In genomic region chr7:107999814-108000560, GRCh38 we compare ENCODE assay signal across 12 cellular contexts. TPM values are rescaled to one million over a fixed set of nuclear protein-coding genes. Genes with fewer than 3 reads are reported as not detected.
A peak's percentile ranks its signal among the peaks of the same experiment; 100 is the strongest.
DNase-seq lines count a peak whose midpoint lies in the region; ATAC-seq and TF ChIP-seq lines count a peak whose summit lies in the region.
"Had no signal": no experiment of that assay in that cellular context is flagged by ENCODE, and none has a peak within 500 bp of the region (broad histone marks: within the 10 kb centered on the region; RNA-seq: fewer than 3 reads in every experiment).

No MANE protein-coding gene starts in this region.

- ATAC-seq in stimulated activated naive CD8-positive, alpha-beta T cell treated with anti-CD3 and anti-CD28 coated beads, Interleukin-15, amount 100 ng/mL, for 72 hours = peak; percentile 31
- ATAC-seq in stimulated activated naive CD8-positive, alpha-beta T cell treated with anti-CD3 and anti-CD28 coated beads, Interleukin-15, Interleukin-2, amounts not matched to agents 100 U/mL and 50 U/mL, for 24 hours = no peak
- no peak for ATAC-seq in GM21737 (IDR thresholded peaks at IDR 0.05; ENCODE audit: unreplicated experiment)
- ATAC-seq: activated CD8-positive, alpha-beta T cell treated with anti-CD3 and anti-CD28 coated beads for 36 hours had no signal

- H3K36me3 ChIP-seq in mesodermal cell (ENCODE audit: control insufficient read depth, insufficient read depth, low read length) = peaks cover 53% of the 10 kb centered on the region
- H3K36me3 ChIP-seq in vagina = no peaks in the 10 kb centered on the region
- H3K36me3 ChIP-seq in Karpas-422 (ENCODE audit: insufficient read depth, low read length) = no peaks in the 10 kb centered on the region

- H3K4me3 ChIP-seq in coronary artery = peak overlapping the region; percentile 86
- peak overlapping the region; percentile 86 for H3K4me3 ChIP-seq in mesodermal cell (ENCODE audit: extremely low read depth, insufficient read depth, low read length, poor library complexity, severe bottlenecking)
- no peak overlapping the region for H3K4me3 ChIP-seq in vagina
- no peak overlapping the region for H3K4me3 ChIP-seq in Karpas-422 (ENCODE audit: low read length)
- H3K4me3 ChIP-seq: tibial artery had no signal

- H3K9me3 ChIP-seq in mesodermal cell (ENCODE audit: control insufficient read depth, low read length) (no peaks in the 10 kb centered on the region), vagina (no peaks in the 10 kb centered on the region), Karpas-422 (ENCODE audit: low read length) (no peaks in the 10 kb centered on the region)
- H3K9me3 ChIP-seq: tibial artery had no signal

- no peak overlapping the region for H2AFZ ChIP-seq in Karpas-422 (ENCODE audit: low read length)

- no peak for TF ChIP-seq POLR2A in vagina (IDR thresholded peaks at IDR 0.05)

- no peaks in the 10 kb centered on the region for H3K79me2 ChIP-seq in Karpas-422 (ENCODE audit: low read length)

- no peak overlapping the region for H3K27ac Mint-ChIP-seq in stimulated activated naive CD8-positive, alpha-beta T cell treated with anti-CD3 and anti-CD28 coated beads, Interleukin-15, amount 100 ng/mL, for 72 hours
- H3K27ac Mint-ChIP-seq: activated CD8-positive, alpha-beta T cell treated with anti-CD3 and anti-CD28 coated beads for 36 hours; naive B cell had no signal

- no peak for DNase-seq in stimulated activated naive CD8-positive, alpha-beta T cell treated with anti-CD3 and anti-CD28 coated beads, Interleukin-15, amount 100 ng/mL, for 72 hours
- DNase-seq in stimulated activated naive CD8-positive, alpha-beta T cell treated with anti-CD3 and anti-CD28 coated beads, Interleukin-15, Interleukin-2, amounts not matched to agents 100 U/mL and 50 U/mL, for 24 hours = no peak
- no peak for DNase-seq in coronary artery (ENCODE audit: low spot score)
- no peak for DNase-seq in vagina (ENCODE audit: extremely low spot score in 2 of 2)
- DNase-seq in Karpas-422 = no peak
- no peak for DNase-seq in NCI-H2029 treated with DMSO at 0.1 percent for 48 hours (lab: John Stamatoyannopoulos, UW)
- DNase-seq: activated CD8-positive, alpha-beta T cell treated with anti-CD3 and anti-CD28 coated beads for 36 hours; naive B cell; stimulated activated CD4-positive, alpha-beta T cell treated with anti-CD3 and anti-CD28 coated beads, Interleukin-4, amount 100 ng/mL, for 24 hours; tibial artery had no signal

- no peak for TF ChIP-seq CTCF in coronary artery (IDR thresholded peaks at IDR 0.05)
- no peak for TF ChIP-seq CTCF in vagina (IDR thresholded peaks at IDR 0.05)

- H3K4me2 ChIP-seq in Karpas-422 (ENCODE audit: low read depth, low read length, poor library complexity, severe bottlenecking) = no peak overlapping the region

- no peaks in the 10 kb centered on the region for H4K20me1 ChIP-seq in Karpas-422 (ENCODE audit: insufficient read depth, low read depth, low read length)

- peaks cover 61% of the 10 kb centered on the region for H3K4me1 ChIP-seq in mesodermal cell (ENCODE audit: control insufficient read depth, insufficient read depth, low read length, poor library complexity, severe bottlenecking)
- H3K4me1 ChIP-seq in vagina = peaks cover 43% of the 10 kb centered on the region
- H3K4me1 ChIP-seq in Karpas-422 (ENCODE audit: low read length) = no peaks in the 10 kb centered on the region

- no peak overlapping the region for H3K4me3 Mint-ChIP-seq in stimulated activated naive CD8-positive, alpha-beta T cell treated with anti-CD3 and anti-CD28 coated beads, Interleukin-15, amount 100 ng/mL, for 72 hours
- H3K4me3 Mint-ChIP-seq: activated CD8-positive, alpha-beta T cell treated with anti-CD3 and anti-CD28 coated beads for 36 hours had no signal

- H3K27ac ChIP-seq in coronary artery (peak overlapping the region in 1 of 2 donors; percentile 58), mesodermal cell (ENCODE audit: low read depth, low read length, severe bottlenecking) (peak overlapping the region; percentile 83), vagina (peak overlapping the region; percentile 13), Karpas-422 (ENCODE audit: low read length) (no peak overlapping the region)
- H3K27ac ChIP-seq: tibial artery had no signal

- no peak overlapping the region for H3K9ac ChIP-seq in Karpas-422 (ENCODE audit: low read length)

- no peaks in the 10 kb centered on the region for H3K9me2 ChIP-seq in Karpas-422 (replicated peaks; ENCODE audit: insufficient read depth, low read length)

- H3K9me3 Mint-ChIP-seq in stimulated activated naive CD8-positive, alpha-beta T cell treated with anti-CD3 and anti-CD28 coated beads, Interleukin-15, amount 100 ng/mL, for 72 hours = no peaks in the 10 kb centered on the region
- H3K9me3 Mint-ChIP-seq: activated CD8-positive, alpha-beta T cell treated with anti-CD3 and anti-CD28 coated beads for 36 hours had no signal

- no peaks in the 10 kb centered on the region for H3K27me3 ChIP-seq in vagina
- H3K27me3 ChIP-seq in Karpas-422 (ENCODE audit: low read length) = no peaks in the 10 kb centered on the region

- WGBS in mesodermal cell (ENCODE audit: insufficient coverage in 2 of 2), 2 experiments = 75 to 94% methylated on average over 3 of the region's 4 CpGs

- H3K27me3 Mint-ChIP-seq in stimulated activated naive CD8-positive, alpha-beta T cell treated with anti-CD3 and anti-CD28 coated beads, Interleukin-15, amount 100 ng/mL, for 72 hours = peaks cover 67% of the 10 kb centered on the region

- peaks cover 45% of the 10 kb centered on the region for H3K4me1 Mint-ChIP-seq in stimulated activated naive CD8-positive, alpha-beta T cell treated with anti-CD3 and anti-CD28 coated beads, Interleukin-15, amount 100 ng/mL, for 72 hours

- intact Hi-C loops in vagina (cut with DNase I) = loop anchor here (1.0 to 10.0 kb wide), 2 partner anchors 55 to 142 kb away; no protein-coding TSS in a partner anchor

RNA-seq across cellular contexts. Expression of gene LAMB1, which starts 3.0 kb away (rescaled TPM):
- 263 TPM for polyA plus RNA-seq in mesodermal cell (2013, experiment 1 of 2)
- 252 TPM for polyA plus RNA-seq in mesodermal cell (2013, experiment 2 of 2)
- total RNA-seq in vagina = 152 TPM
- not detected in 2 replicates for total RNA-seq in Karpas-422 (2014; rRNA removed; shearing (Covaris generic); ENCODE audit: low replicate concordance)

Comparison
In these comparisons a context has a peak if more than half of its experiments do, and no peak if none do; other contexts are left out.
1. H3K4me3 ChIP-seq: peak in coronary artery (single experiment) and mesodermal cell (single experiment); none in vagina (0 of 2) and Karpas-422 (single experiment).
2. RNA of gene LAMB1, which starts 3.0 kb away (total RNA-seq): 152 TPM in vagina (single experiment); not detected in Karpas-422; every median in the first group is over 100 times any median in the second.